ENCODE assay signal across 9 cellular contexts in genomic region chr15:83871808-83872559, GRCh38.
DNase-seq lines count a peak whose midpoint lies in the region; ATAC-seq and TF ChIP-seq lines count a peak whose summit lies in the region.
"Had no signal": no experiment of that assay in that cellular context is flagged by ENCODE, and none has a peak within 500 bp of the region (broad histone marks: within the 10 kb centered on the region; RNA-seq: fewer than 3 reads in every experiment).

No MANE protein-coding gene starts in this region.

- WGBS in GM23248 (ENCODE audit: low coverage in 1 of 2, low lambda C conversion rate in 2 of 2, missing lambda C conversion rate in 2 of 2), 2 experiments: 32 to 34% methylated on average over 7 of the region's 7 CpGs
- 55 to 72% (median 63%) methylated on average over 7 of the region's 7 CpGs for WGBS in stomach, 5 donors

- H3K4me3 ChIP-seq in GM23248 (no peak overlapping the region), stomach (no peak overlapping the region)

- in situ Hi-C loops in GM23248 (cut with MboI): loop anchor here (25.0 kb wide), 1 partner anchor 610 kb away; no protein-coding TSS in a partner anchor

- no peaks in the 10 kb centered on the region for H3K4me1 Mint-ChIP-seq in T-cell
- H3K4me1 Mint-ChIP-seq: activated naive CD4-positive, alpha-beta T cell treated with anti-CD3 and anti-CD28 coated beads, Interleukin-2, amount 10 ng/mL, durations not matched to agents 7 days and 5 days had no signal

- H4K20me1 ChIP-seq in GM23248 (ENCODE audit: insufficient read depth): no peaks in the 10 kb centered on the region

- no peak overlapping the region for H3K4me3 Mint-ChIP-seq in T-cell
- H3K4me3 Mint-ChIP-seq: activated naive CD4-positive, alpha-beta T cell treated with anti-CD3 and anti-CD28 coated beads, Interleukin-2, amount 10 ng/mL, durations not matched to agents 7 days and 5 days had no signal

- TF ChIP-seq EP300 in stomach (IDR thresholded peaks at IDR 0.05): no peak

- CTCF ChIA-PET in T-cell (lab: Charles Lee): no interaction called here

- H3K36me3 ChIP-seq in GM23248 (ENCODE audit: low read depth) (no peaks in the 10 kb centered on the region), stomach (no peaks in the 10 kb centered on the region)

- H3K9me3 Mint-ChIP-seq in T-cell: no peaks in the 10 kb centered on the region
- H3K9me3 Mint-ChIP-seq: activated naive CD4-positive, alpha-beta T cell treated with anti-CD3 and anti-CD28 coated beads, Interleukin-2, amount 10 ng/mL, durations not matched to agents 7 days and 5 days had no signal

- H3K27ac ChIP-seq in GM23248: no peak overlapping the region
- H3K27ac ChIP-seq in stomach: no peak overlapping the region

- H3K27me3 ChIP-seq in GM23248 (replicated peaks; ENCODE audit: insufficient read depth) (no peaks in the 10 kb centered on the region), stomach (no peaks in the 10 kb centered on the region)

- H3K4me2 ChIP-seq in GM23248 (ENCODE audit: unreplicated experiment): peak overlapping the region; percentile 20

- H3K9me3 ChIP-seq in GM23248 (ENCODE audit: low read depth) (no peaks in the 10 kb centered on the region), stomach (no peaks in the 10 kb centered on the region)

- no peak for TF ChIP-seq CTCF in stomach (IDR thresholded peaks at IDR 0.05)

- no peak overlapping the region; the same call in 1 of the 2 replicates for H2AFZ ChIP-seq in GM23248

- H3K9ac ChIP-seq in GM23248: no peak overlapping the region

- H3F3A ChIP-seq in GM23248 (ENCODE audit: insufficient read depth): no peaks in the 10 kb centered on the region

- no peak for ATAC-seq in T-cell (replicated peaks in 1 of 4)

- H3K4me1 ChIP-seq in GM23248 (ENCODE audit: insufficient read depth): peaks cover 12% of the 10 kb centered on the region
- peaks cover 0 to 19% (median 3%) of the 10 kb centered on the region in 4 donors for H3K4me1 ChIP-seq in stomach

- peaks cover 0 to 5% of the 10 kb centered on the region in 2 donors for H3K27me3 Mint-ChIP-seq in T-cell
- H3K27me3 Mint-ChIP-seq: activated naive CD4-positive, alpha-beta T cell treated with anti-CD3 and anti-CD28 coated beads, Interleukin-2, amount 10 ng/mL, durations not matched to agents 7 days and 5 days had no signal

- DNase-seq in ELR (ENCODE audit: low read depth): peak; percentile 58
- peak; percentile 90 for DNase-seq in GM23248
- peak; percentile 75 for DNase-seq in RKO (ENCODE audit: low spot score)
- DNase-seq in kidney tubule cell (ENCODE audit: low spot score): peak; percentile 60
- DNase-seq in stomach: no peak
- no peak for DNase-seq in T-cell
- no peak for DNase-seq in NCI-H146 (lab: John Stamatoyannopoulos, UW)
- no peak for DNase-seq in NCI-H2029 (lab: John Stamatoyannopoulos, UW)
- DNase-seq: activated naive CD4-positive, alpha-beta T cell treated with anti-CD3 and anti-CD28 coated beads, Interleukin-2, amount 10 ng/mL, durations not matched to agents 7 days and 5 days had no signal

- no peaks in the 10 kb centered on the region for H3K79me2 ChIP-seq in GM23248 (ENCODE audit: insufficient read depth)

- no peak overlapping the region for H3K27ac Mint-ChIP-seq in T-cell
- H3K27ac Mint-ChIP-seq: activated naive CD4-positive, alpha-beta T cell treated with anti-CD3 and anti-CD28 coated beads, Interleukin-2, amount 10 ng/mL, durations not matched to agents 7 days and 5 days had no signal

- intact Hi-C loops in stomach (cut with DNase I; ENCODE audit: low total_unique reads): no loop called here

- POLR2A ChIA-PET in T-cell (lab: Charles Lee): no interaction called here

- no peaks in the 10 kb centered on the region for H3K36me3 Mint-ChIP-seq in T-cell
- H3K36me3 Mint-ChIP-seq: activated naive CD4-positive, alpha-beta T cell treated with anti-CD3 and anti-CD28 coated beads, Interleukin-2, amount 10 ng/mL, durations not matched to agents 7 days and 5 days had no signal

- TF ChIP-seq POLR2A in stomach (IDR thresholded peaks at IDR 0.05): no peak

- H3K9me2 ChIP-seq in GM23248 (ENCODE audit: insufficient read depth): no peaks in the 10 kb centered on the region

Comparison
In these comparisons a context has a peak if more than half of its experiments do, and no peak if none do; other contexts are left out.
1. DNase-seq: peak in ELR (single experiment), GM23248 (single experiment), RKO (single experiment) and kidney tubule cell (single experiment); none in stomach (single experiment), T-cell (0 of 34), NCI-H146 (single experiment) and NCI-H2029 (single experiment).